ENCODE assay signal across 17 cellular contexts in genomic region chr12:43332977-43333649, GRCh38.
DNase-seq lines count a peak whose midpoint lies in the region; ATAC-seq, FAIRE-seq and TF ChIP-seq lines count a peak whose summit lies in the region.
"Had no signal": no experiment of that assay in that cellular context is flagged by ENCODE, and none has a peak within 500 bp of the region (broad histone marks: within the 10 kb centered on the region; RNA-seq: fewer than 3 reads in every experiment).

No MANE protein-coding gene starts in this region.

- H3K9me3 ChIP-seq in adipocyte (ENCODE audit: control insufficient read depth, low read length) (no peaks in the 10 kb centered on the region), small intestine (ENCODE audit: control insufficient read depth, low read depth) (no peaks in the 10 kb centered on the region)
- H3K9me3 ChIP-seq: upper lobe of left lung had no signal

- 11 to 40% (median 30%) methylated on average over 2 of the region's 2 CpGs for WGBS in small intestine, 3 donors

- peak; percentile 87 for ATAC-seq in foreskin keratinocyte
- no peak for ATAC-seq in HG02642 (IDR thresholded peaks at IDR 0.05; ENCODE audit: poor library complexity, unreplicated experiment)
- ATAC-seq: esophagus mucosa had no signal

- H3K4me1 ChIP-seq in adipocyte (ENCODE audit: control insufficient read depth, insufficient read depth, low read length) (peaks cover 13% of the 10 kb centered on the region), foreskin keratinocyte (peaks cover 8% of the 10 kb centered on the region), small intestine (ENCODE audit: control insufficient read depth in 2 of 2, insufficient read depth in 1 of 2, low read depth in 1 of 2, low read length in 1 of 2) (no peaks in the 10 kb centered on the region)
- H3K4me1 ChIP-seq: upper lobe of left lung had no signal

- DNase-seq in DMS53 (lab: John Stamatoyannopoulos, UW) (peak; percentile 31), DMS53 treated with DMSO at 0.1 percent for 48 hours (lab: John Stamatoyannopoulos, UW; ENCODE audit: unreplicated experiment) (no peak), adipocyte (ENCODE audit: low read depth) (peak; percentile 82), foreskin keratinocyte (peak in 1 of 2 donors; percentile 44), small intestine (peak; percentile 77), NCI-H748 treated with DMSO at 0.1 percent for 48 hours (lab: John Stamatoyannopoulos, UW) (no peak), MV-4-11 (lab: John Stamatoyannopoulos, UW) (no peak)
- DNase-seq: CD4-positive, alpha-beta T cell; NCI-H1092 treated with DMSO at 0.1 percent for 48 hours; stimulated activated naive CD4-positive, alpha-beta T cell treated with Interleukin-2 at 50 U/mL for 16 hours; upper lobe of left lung had no signal

- H3K27ac ChIP-seq in foreskin keratinocyte, result no peak overlapping the region
- no peak overlapping the region for H3K27ac ChIP-seq in small intestine (ENCODE audit: low read depth in 1 of 2, low read length in 1 of 2)
- H3K27ac ChIP-seq: 22Rv1, neural progenitor cell, upper lobe of left lung had no signal

- H3K4me3 ChIP-seq in adipocyte (ENCODE audit: low read length) (no peak overlapping the region), small intestine (ENCODE audit: low read depth in 1 of 2, low read length in 2 of 2) (no peak overlapping the region)
- H3K4me3 ChIP-seq: lung, neural progenitor cell, upper lobe of left lung had no signal

- no peak overlapping the region for H3K9ac ChIP-seq in adipocyte (ENCODE audit: low read length)
- H3K9ac ChIP-seq: neural progenitor cell had no signal

- H3K27me3 ChIP-seq in adipocyte (replicated peaks; ENCODE audit: control insufficient read depth, insufficient read depth, low read length) (no peaks in the 10 kb centered on the region), foreskin keratinocyte (no peaks in the 10 kb centered on the region), small intestine (ENCODE audit: control insufficient read depth in 2 of 2, insufficient read depth in 2 of 2, low read length in 2 of 2) (no peaks in the 10 kb centered on the region)
- H3K27me3 ChIP-seq: neural progenitor cell, upper lobe of left lung had no signal

- no peak for TF ChIP-seq CTCF in foreskin keratinocyte (conservative IDR thresholded peaks at IDR 0.05)

- H3K36me3 ChIP-seq in adipocyte (ENCODE audit: control insufficient read depth, insufficient read depth, low read length, severe bottlenecking) (no peaks in the 10 kb centered on the region), small intestine (ENCODE audit: control insufficient read depth in 2 of 2, insufficient read depth in 2 of 2, low read length in 2 of 2) (no peaks in the 10 kb centered on the region)
- H3K36me3 ChIP-seq: neural progenitor cell, upper lobe of left lung had no signal

- no peak for FAIRE-seq in small intestine (lab: Jason Lieb, UNC)
- FAIRE-seq: GM12892 had no signal

Comparison
In these comparisons a context has a peak if more than half of its experiments do, and no peak if none do; other contexts are left out.
1. DNase-seq: peak in DMS53 (single experiment), adipocyte (single experiment) and small intestine (single experiment); none in DMS53 treated with DMSO at 0.1 percent for 48 hours (single experiment), NCI-H748 treated with DMSO at 0.1 percent for 48 hours (single experiment) and MV-4-11 (single experiment).